2 cellular contexts compared by ENCODE assay signal in genomic region chr7:94154858-94155257, GRCh38.
TF ChIP-seq lines count a peak whose summit lies in the region.

No MANE protein-coding gene starts in this region.

TF ChIP-seq in HCT116, 20 proteins besides CTCF, POLR2A, EP300 and RAD21 (continued from another document):
- no peak for TF ChIP-seq ZBTB33 (IDR thresholded peaks at IDR 0.05; ENCODE audit: extremely low read depth, insufficient replicate concordance, low read length)
- TF ChIP-seq JUND (IDR thresholded peaks at IDR 0.05) = no peak
- no peak for TF ChIP-seq EZH2 (IDR thresholded peaks at IDR 0.05)
- no peak for TF ChIP-seq REST (IDR thresholded peaks at IDR 0.05; ENCODE audit: low read depth)
TF ChIP-seq in HCT116: peak in this region for 0.

TF ChIP-seq in GM12878, 131 proteins besides CTCF, POLR2A, EP300 and RAD21 (continued from another document and continues in another):
- TF ChIP-seq ZBTB40 (IDR thresholded peaks at IDR 0.05; ENCODE audit: borderline replicate concordance) = no peak
- TF ChIP-seq FOXM1 (IDR thresholded peaks at IDR 0.05; ENCODE audit: low read depth, low read length) = no peak
- TF ChIP-seq BRCA1 (IDR thresholded peaks at IDR 0.05; ENCODE audit: low read depth, low read length) = no peak
- no peak for TF ChIP-seq ZBTB33 (IDR thresholded peaks at IDR 0.05)
- peak; percentile 62 for TF ChIP-seq RELB (IDR thresholded peaks at IDR 0.05; ENCODE audit: low read depth)
- TF ChIP-seq ZNF592 (IDR thresholded peaks at IDR 0.05) = no peak
- no peak for TF ChIP-seq CUX1 (IDR thresholded peaks at IDR 0.05; ENCODE audit: insufficient replicate concordance, low read depth, low read length)
- no peak for TF ChIP-seq MXI1 (IDR thresholded peaks at IDR 0.05; ENCODE audit: low read depth, low read length)
- TF ChIP-seq PKNOX1 (IDR thresholded peaks at IDR 0.05) = no peak
- TF ChIP-seq JUNB (IDR thresholded peaks at IDR 0.05) = no peak
- no peak for TF ChIP-seq HSF1 (IDR thresholded peaks at IDR 0.05; ENCODE audit: low read depth, low read length)
- TF ChIP-seq CHD4 (IDR thresholded peaks at IDR 0.05) = no peak
- no peak for TF ChIP-seq CHD1 (IDR thresholded peaks at IDR 0.05; ENCODE audit: low read depth, low read length)
- no peak for TF ChIP-seq RB1 (IDR thresholded peaks at IDR 0.05; ENCODE audit: borderline replicate concordance)
- no peak for TF ChIP-seq ZNF622 (IDR thresholded peaks at IDR 0.05)
- TF ChIP-seq NKRF (conservative IDR thresholded peaks at IDR 0.05) = no peak
- no peak for TF ChIP-seq FOXK2 (IDR thresholded peaks at IDR 0.05)
- TF ChIP-seq LARP7 (IDR thresholded peaks at IDR 0.05) = no peak
- no peak for TF ChIP-seq ZNF274 (IDR thresholded peaks at IDR 0.05; ENCODE audit: insufficient read depth, insufficient read length)
- TF ChIP-seq NRF1 (conservative IDR thresholded peaks at IDR 0.05; ENCODE audit: low read depth, low read length) = no peak
- no peak for TF ChIP-seq JUND (IDR thresholded peaks at IDR 0.05; ENCODE audit: low read depth, low read length)
- TF ChIP-seq BMI1 (IDR thresholded peaks at IDR 0.05; ENCODE audit: borderline replicate concordance) = no peak
- TF ChIP-seq PBX3 (IDR thresholded peaks at IDR 0.05; ENCODE audit: insufficient replicate concordance, low read depth, low read length) = no peak
- no peak for TF ChIP-seq TCF12 (IDR thresholded peaks at IDR 0.05; ENCODE audit: low read depth, low read length)
- peak; percentile 54 for TF ChIP-seq MTA2 (IDR thresholded peaks at IDR 0.05; ENCODE audit: low read depth)
- peak; percentile 12 for TF ChIP-seq MEF2B (IDR thresholded peaks at IDR 0.05; ENCODE audit: partially characterized antibody, poor library complexity, severe bottlenecking)
- TF ChIP-seq WRNIP1 (IDR thresholded peaks at IDR 0.05; ENCODE audit: borderline replicate concordance, low read depth, low read length) = no peak
- TF ChIP-seq SREBF2 (IDR thresholded peaks at IDR 0.05; ENCODE audit: low read length) = no peak
- TF ChIP-seq STAT1 (conservative IDR thresholded peaks at IDR 0.05) = no peak
- no peak for TF ChIP-seq ZZZ3 (IDR thresholded peaks at IDR 0.05; ENCODE audit: control insufficient read depth, insufficient read length, low read depth)
- no peak for TF ChIP-seq NR2C2 (IDR thresholded peaks at IDR 0.05; ENCODE audit: borderline replicate concordance, control insufficient read depth, insufficient read length, low read depth)
- TF ChIP-seq SP1 (IDR thresholded peaks at IDR 0.05; ENCODE audit: low read depth, low read length) = no peak
